8 cellular contexts compared by ENCODE assay signal in genomic region chr19:7869910-7870511, GRCh38. TPM values are rescaled to one million over a fixed set of nuclear protein-coding genes. Genes with fewer than 3 reads are reported as not detected.
DNase-seq lines count a peak whose midpoint lies in the region; ATAC-seq lines count a peak whose summit lies in the region.

No MANE protein-coding gene starts in this region.

- no peaks in the 10 kb centered on the region for H3K36me3 ChIP-seq in adipocyte (ENCODE audit: control insufficient read depth, insufficient read depth, low read length, severe bottlenecking)

- peaks cover 55% of the 10 kb centered on the region for H3K27me3 Mint-ChIP-seq in activated CD8-positive, alpha-beta memory T cell treated with anti-CD3 and anti-CD28 coated beads, Interleukin-2, amount 10 ng/mL, durations not matched to agents 7 days and 5 days
- peaks cover 13 to 24% (median 15%) of the 10 kb centered on the region in 3 donors for H3K27me3 Mint-ChIP-seq in immature natural killer cell (ENCODE audit: low read depth in 3 of 3)

- H3K9me3 Mint-ChIP-seq in activated CD8-positive, alpha-beta memory T cell treated with anti-CD3 and anti-CD28 coated beads, Interleukin-2, amount 10 ng/mL, durations not matched to agents 7 days and 5 days (ENCODE audit: low read depth): no peaks in the 10 kb centered on the region
- H3K9me3 Mint-ChIP-seq in immature natural killer cell: no peaks in the 10 kb centered on the region

- peak overlapping the region; percentile 32 for H3K27ac Mint-ChIP-seq in activated CD8-positive, alpha-beta memory T cell treated with anti-CD3 and anti-CD28 coated beads, Interleukin-2, amount 10 ng/mL, durations not matched to agents 7 days and 5 days
- H3K27ac Mint-ChIP-seq in immature natural killer cell: peak overlapping the region in 2 of 6 donors; percentile 50 to 70

- no peak overlapping the region for H3K9ac ChIP-seq in adipocyte (ENCODE audit: low read length)

- H3K9me3 ChIP-seq in adipocyte (ENCODE audit: control insufficient read depth, low read length): no peaks in the 10 kb centered on the region

- CTCF ChIA-PET in activated CD8-positive, alpha-beta memory T cell treated with anti-CD3 and anti-CD28 coated beads, Interleukin-2, amount 10 ng/mL, durations not matched to agents 7 days and 5 days (lab: Charles Lee): interaction anchor here (0.7 to 2.2 kb wide), 21 partner anchors 9 to 240 kb away, joined by 3 to 41 read pairs (median 6); partner anchors contain the start of genes MAP2K7, PET100, SNAPC2 and STXBP2

- peaks cover 24% of the 10 kb centered on the region for H3K27me3 ChIP-seq in adipocyte (replicated peaks; ENCODE audit: control insufficient read depth, insufficient read depth, low read length)

- H3K4me3 ChIP-seq in adipocyte (ENCODE audit: low read length): peak overlapping the region; percentile 54

- H3K4me3 Mint-ChIP-seq in activated CD8-positive, alpha-beta memory T cell treated with anti-CD3 and anti-CD28 coated beads, Interleukin-2, amount 10 ng/mL, durations not matched to agents 7 days and 5 days: no peak overlapping the region
- H3K4me3 Mint-ChIP-seq in immature natural killer cell: peak overlapping the region; percentile 53 to 84 (median 60)

- H3K36me3 Mint-ChIP-seq in activated CD8-positive, alpha-beta memory T cell treated with anti-CD3 and anti-CD28 coated beads, Interleukin-2, amount 10 ng/mL, durations not matched to agents 7 days and 5 days: no peaks in the 10 kb centered on the region
- H3K36me3 Mint-ChIP-seq in immature natural killer cell: no peaks in the 10 kb centered on the region

- ATAC-seq in activated CD8-positive, alpha-beta memory T cell treated with anti-CD3 and anti-CD28 coated beads, Interleukin-2, amount 10 ng/mL, durations not matched to agents 7 days and 5 days: peak; percentile 9
- ATAC-seq in GM18858 (IDR thresholded peaks at IDR 0.05; ENCODE audit: unreplicated experiment): no peak

- H3K4me1 Mint-ChIP-seq in activated CD8-positive, alpha-beta memory T cell treated with anti-CD3 and anti-CD28 coated beads, Interleukin-2, amount 10 ng/mL, durations not matched to agents 7 days and 5 days: peaks cover 34% of the 10 kb centered on the region
- peaks cover 14 to 46% of the 10 kb centered on the region in 2 donors for H3K4me1 Mint-ChIP-seq in immature natural killer cell

- DNase-seq in activated CD8-positive, alpha-beta memory T cell treated with anti-CD3 and anti-CD28 coated beads, Interleukin-2, amount 10 ng/mL, durations not matched to agents 7 days and 5 days: peak; percentile 77
- no peak for DNase-seq in activated CD8-positive, alpha-beta memory T cell treated with anti-CD3 and anti-CD28 coated beads for 24 hours
- DNase-seq in SIG-M5 treated with dmso at 0.1 percent for 504 hours (lab: John Stamatoyannopoulos, UW; ENCODE audit: unreplicated experiment) (peak; percentile 70), adipocyte (ENCODE audit: low read depth) (no peak), immature natural killer cell (peak; percentile 47 to 53 (median 53)), middle frontal gyrus (ENCODE audit: extremely low spot score, low spot score) (no peak)
- DNase-seq in stimulated activated CD8-positive, alpha-beta memory T cell treated with anti-CD3 and anti-CD28 coated beads, Interleukin-7, amount 100 ng/mL, for 48 hours (ENCODE audit: extremely low read depth in 1 of 2, low read depth in 1 of 2): peak; percentile 24 to 52

- H3K4me1 ChIP-seq in adipocyte (ENCODE audit: control insufficient read depth, insufficient read depth, low read length): peaks cover 15% of the 10 kb centered on the region

RNA-seq across cellular contexts. Expression of gene PRR36, which starts 4.2 kb away (rescaled TPM):
- total RNA-seq in activated CD8-positive, alpha-beta memory T cell treated with anti-CD3 and anti-CD28 coated beads, Interleukin-2, amount 10 ng/mL, durations not matched to agents 7 days and 5 days: under 1 TPM in 1 of 2 experiments, not detected in 1; 0.06 TPM
- not detected for polyA plus RNA-seq in immature natural killer cell

RNA-seq across cellular contexts. Expression of gene LRRC8E, which starts 18.3 kb away (rescaled TPM):
- total RNA-seq in activated CD8-positive, alpha-beta memory T cell treated with anti-CD3 and anti-CD28 coated beads, Interleukin-2, amount 10 ng/mL, durations not matched to agents 7 days and 5 days: not detected
- polyA plus RNA-seq in immature natural killer cell: not detected

RNA-seq across cellular contexts. Expression of gene MAP2K7, which starts 33.7 kb away (rescaled TPM):
- total RNA-seq in activated CD8-positive, alpha-beta memory T cell treated with anti-CD3 and anti-CD28 coated beads, Interleukin-2, amount 10 ng/mL, durations not matched to agents 7 days and 5 days: 10 to 100 TPM; 38.0 to 41.6 TPM
- 1 to 10 TPM; 2.0 to 4.4 (median 2.7) TPM for polyA plus RNA-seq in immature natural killer cell

RNA-seq across cellular contexts. Expression of gene EVI5L, which starts 40.0 kb away (rescaled TPM):
- total RNA-seq in activated CD8-positive, alpha-beta memory T cell treated with anti-CD3 and anti-CD28 coated beads, Interleukin-2, amount 10 ng/mL, durations not matched to agents 7 days and 5 days: 1 to 10 TPM; 6.0 to 6.1 TPM
- 1 to 10 TPM; 1.6 to 5.1 (median 2.7) TPM for polyA plus RNA-seq in immature natural killer cell

RNA-seq across cellular contexts. Expression of gene TGFBR3L, which starts 44.6 kb away (rescaled TPM):
- total RNA-seq in activated CD8-positive, alpha-beta memory T cell treated with anti-CD3 and anti-CD28 coated beads, Interleukin-2, amount 10 ng/mL, durations not matched to agents 7 days and 5 days: 1 to 10 TPM; 7.7 to 9.1 TPM
- under 1 TPM in 1 of 3 donors, not detected in 2; 0.86 TPM for polyA plus RNA-seq in immature natural killer cell

Comparison
In these comparisons a context has a peak if more than half of its experiments do, and no peak if none do; other contexts are left out.
1. DNase-seq: peak in activated CD8-positive, alpha-beta memory T cell treated with anti-CD3 and anti-CD28 coated beads, Interleukin-2, amount 10 ng/mL, durations not matched to agents 7 days and 5 days (single experiment), SIG-M5 treated with dmso at 0.1 percent for 504 hours (single experiment), immature natural killer cell (3 of 3) and stimulated activated CD8-positive, alpha-beta memory T cell treated with anti-CD3 and anti-CD28 coated beads, Interleukin-7, amount 100 ng/mL, for 48 hours (2 of 2); none in activated CD8-positive, alpha-beta memory T cell treated with anti-CD3 and anti-CD28 coated beads for 24 hours (single experiment), adipocyte (single experiment) and middle frontal gyrus (single experiment).